In the genomic region with DNA sequence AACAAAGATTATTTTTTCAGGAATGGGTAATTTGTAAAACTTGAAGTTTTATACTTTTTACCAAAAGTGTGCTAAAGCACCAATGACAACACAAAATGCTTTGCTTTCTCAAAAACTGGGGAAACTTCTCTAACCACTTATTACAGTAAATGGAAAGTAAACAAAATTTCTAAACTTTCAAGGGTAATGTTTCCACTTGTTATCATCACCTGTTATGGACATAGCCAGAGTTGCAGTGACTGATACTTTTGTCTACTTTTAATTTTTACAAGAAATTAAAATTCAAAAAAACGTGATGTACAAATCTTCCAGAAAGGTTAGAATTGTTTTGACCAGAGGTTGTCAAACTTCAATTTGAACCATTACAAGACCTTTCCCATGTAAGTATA, we compare ENCODE assay signal across 18 cellular contexts.
DNase-seq lines count a peak whose midpoint lies in the region; ATAC-seq and TF ChIP-seq lines count a peak whose summit lies in the region.
"Had no signal": no experiment of that assay in that cellular context is flagged by ENCODE, and none has a peak within 500 bp of the region (broad histone marks: within the 10 kb centered on the region; RNA-seq: fewer than 3 reads in every experiment).

No MANE protein-coding gene starts in this region.

- no peaks in the 10 kb centered on the region for H3K36me3 ChIP-seq in HEK293 (ENCODE audit: control insufficient read depth in 2 of 2, insufficient read depth in 1 of 2, low read length in 2 of 2)
- H3K36me3 ChIP-seq in ascending aorta = no peaks in the 10 kb centered on the region
- no peaks in the 10 kb centered on the region for H3K36me3 ChIP-seq in left lung
- no peaks in the 10 kb centered on the region for H3K36me3 ChIP-seq in tibial artery

- TF ChIP-seq CTCF in HEK293 (tag by site-specific recombination; IDR thresholded peaks at IDR 0.05) (no peak), ascending aorta (IDR thresholded peaks at IDR 0.05) (no peak), left lung (IDR thresholded peaks at IDR 0.05) (no peak), tibial artery (IDR thresholded peaks at IDR 0.05) (no peak)

- H3K9me3 ChIP-seq in HEK293 (ENCODE audit: control insufficient read depth, insufficient read depth, low read depth, low read length) = no peaks in the 10 kb centered on the region
- no peaks in the 10 kb centered on the region for H3K9me3 ChIP-seq in ascending aorta
- no peaks in the 10 kb centered on the region for H3K9me3 ChIP-seq in left lung
- H3K9me3 ChIP-seq in tibial artery = no peaks in the 10 kb centered on the region
- H3K9me3 ChIP-seq: BLaER1 treated with 17β-estradiol and CSF1 and Interleukin-3, amounts not matched to agents 10 nM and 100 nM had no signal

- H3K4me3 ChIP-seq in HEK293 (ENCODE audit: low read depth, low read length) = no peak overlapping the region
- H3K4me3 ChIP-seq in ascending aorta = no peak overlapping the region
- no peak overlapping the region for H3K4me3 ChIP-seq in left lung
- H3K4me3 ChIP-seq in tibial artery = no peak overlapping the region
- H3K4me3 ChIP-seq: BLaER1 treated with 17β-estradiol and CSF1 and Interleukin-3, amounts not matched to agents 10 nM and 100 nM; GM12878; GM23338 had no signal

- no peak for DNase-seq in ascending aorta (ENCODE audit: low spot score in 2 of 2)
- DNase-seq in left lung = no peak
- DNase-seq in tibial artery = no peak
- DNase-seq in HuH-7.5 (ENCODE audit: low spot score) = no peak
- no peak for DNase-seq in SIG-M5 (lab: John Stamatoyannopoulos, UW)
- DNase-seq: 8988T; CD8-positive, alpha-beta memory T cell; COR-L47; DMS 273 treated with DMSO at 0.1 percent for 48 hours; DND-41; EL had no signal

- CTCF ChIA-PET in HEK293 (lab: Yijun Ruan, JAX) = no interaction called here

- intact Hi-C loops in ascending aorta (cut with DNase I) (no loop called here), left lung (cut with DNase I) (no loop called here), tibial artery (cut with DNase I; ENCODE audit: low total_unique reads) (no loop called here)

- H3K27ac ChIP-seq in HEK293 (ENCODE audit: extremely low read depth, low read depth, low read length) (no peak overlapping the region), ascending aorta (peak overlapping the region; percentile 67 to 80), left lung (no peak overlapping the region), tibial artery (peak overlapping the region; percentile 25 to 50)
- H3K27ac ChIP-seq: BLaER1 treated with 17β-estradiol and CSF1 and Interleukin-3, amounts not matched to agents 10 nM and 100 nM had no signal

- H3K27me3 ChIP-seq in ascending aorta = no peaks in the 10 kb centered on the region
- H3K27me3 ChIP-seq in left lung = no peaks in the 10 kb centered on the region
- no peaks in the 10 kb centered on the region for H3K27me3 ChIP-seq in tibial artery
- H3K27me3 ChIP-seq: BLaER1 treated with 17β-estradiol and CSF1 and Interleukin-3, amounts not matched to agents 10 nM and 100 nM had no signal

- POLR2A ChIA-PET in HEK293 (lab: Yijun Ruan, JAX) = interaction anchor here (0.7 kb wide), 1 partner anchor 1142 kb away, joined by 3 read pairs; no protein-coding TSS in a partner anchor

- ATAC-seq in left lung (peak; percentile 29), GM21423 (IDR thresholded peaks at IDR 0.05; ENCODE audit: unreplicated experiment) (no peak)
- ATAC-seq: GM12878, GM23338, HCT116, HepG2 had no signal

- H3K4me1 ChIP-seq in HEK293 (ENCODE audit: control insufficient read depth, insufficient read depth, low read length) (peaks cover 16% of the 10 kb centered on the region), ascending aorta (peaks cover 4 to 42% of the 10 kb centered on the region in 2 donors), left lung (peaks cover 0 to 3% of the 10 kb centered on the region in 2 donors), tibial artery (peaks cover 0 to 60% (median 14%) of the 10 kb centered on the region in 4 donors)

TF ChIP-seq in HEK293, 187 proteins besides CTCF, POLR2A, EP300 and RAD21:
- no peak for TF ChIP-seq ZNF837 (tag by site-specific recombination; IDR thresholded peaks at IDR 0.05)
- TF ChIP-seq ZNF501 (tag by site-specific recombination; IDR thresholded peaks at IDR 0.05) = no peak
- TF ChIP-seq SCRT2 (tag by site-specific recombination; IDR thresholded peaks at IDR 0.05) = no peak
- no peak for TF ChIP-seq ZNF561 (tag by site-specific recombination; IDR thresholded peaks at IDR 0.05; ENCODE audit: borderline replicate concordance)
- TF ChIP-seq, protein P1, sequence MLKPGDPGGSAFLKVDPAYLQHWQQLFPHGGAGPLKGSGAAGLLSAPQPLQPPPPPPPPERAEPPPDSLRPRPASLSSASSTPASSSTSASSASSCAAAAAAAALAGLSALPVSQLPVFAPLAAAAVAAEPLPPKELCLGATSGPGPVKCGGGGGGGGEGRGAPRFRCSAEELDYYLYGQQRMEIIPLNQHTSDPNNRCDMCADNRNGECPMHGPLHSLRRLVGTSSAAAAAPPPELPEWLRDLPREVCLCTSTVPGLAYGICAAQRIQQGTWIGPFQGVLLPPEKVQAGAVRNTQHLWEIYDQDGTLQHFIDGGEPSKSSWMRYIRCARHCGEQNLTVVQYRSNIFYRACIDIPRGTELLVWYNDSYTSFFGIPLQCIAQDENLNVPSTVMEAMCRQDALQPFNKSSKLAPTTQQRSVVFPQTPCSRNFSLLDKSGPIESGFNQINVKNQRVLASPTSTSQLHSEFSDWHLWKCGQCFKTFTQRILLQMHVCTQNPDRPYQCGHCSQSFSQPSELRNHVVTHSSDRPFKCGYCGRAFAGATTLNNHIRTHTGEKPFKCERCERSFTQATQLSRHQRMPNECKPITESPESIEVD (tag by site-specific recombination; IDR thresholded peaks at IDR 0.05) = 0 out of 2 replicates have a peak, but pooled peaks have one; percentile 42

Comparison
In these comparisons a context has a peak if more than half of its experiments do, and no peak if none do; other contexts are left out.
1. H3K27ac ChIP-seq: peak in ascending aorta (2 of 2) and tibial artery (2 of 2); none in HEK293 (single experiment) and left lung (0 of 2).